ENCODE assay signal across 10 cellular contexts in the genomic region with DNA sequence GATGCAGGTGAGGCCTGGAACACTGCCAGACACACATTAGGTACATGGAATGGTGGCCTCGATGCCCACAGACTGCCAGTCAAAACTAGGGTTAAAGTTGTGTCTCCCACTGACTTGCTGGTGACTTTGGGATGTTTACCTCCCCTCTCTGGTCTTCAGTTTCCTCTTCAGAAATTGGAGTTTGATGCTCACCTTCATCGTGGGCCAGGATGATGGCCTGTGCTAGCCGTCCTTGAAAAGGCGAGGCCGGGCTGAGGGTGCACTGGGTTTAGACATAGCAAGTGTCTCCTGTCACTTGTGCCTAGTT. TPM values are rescaled to one million over a fixed set of nuclear protein-coding genes. Genes with fewer than 3 reads are reported as not detected.
A peak's percentile ranks its signal among the peaks of the same experiment; 100 is the strongest.
DNase-seq lines count a peak whose midpoint lies in the region; ATAC-seq and TF ChIP-seq lines count a peak whose summit lies in the region.
"Had no signal": no experiment of that assay in that cellular context is flagged by ENCODE, and none has a peak within 500 bp of the region (broad histone marks: within the 10 kb centered on the region; RNA-seq: fewer than 3 reads in every experiment).

No MANE protein-coding gene starts in this region.

- TF ChIP-seq POLR2A in spleen (IDR thresholded peaks at IDR 0.05) = no peak

- peak overlapping the region; percentile 81 for H3K27ac Mint-ChIP-seq in T-helper 1 cell treated with Interleukin-12 subunit alpha and Interleukin-12 subunit beta and Interleukin-4 antibody, amounts not matched to agents 30 μg/mL and 1 μg/mL, for 36 hours

- ATAC-seq in HG03108 (IDR thresholded peaks at IDR 0.05; ENCODE audit: unreplicated experiment) = no peak

- H3K27me3 ChIP-seq in WERI-Rb-1 (ENCODE audit: insufficient read depth, low read depth, severe bottlenecking) (no peaks in the 10 kb centered on the region), iPS DF 6.9 (ENCODE audit: control insufficient read depth, insufficient read depth, low read length) (no peaks in the 10 kb centered on the region), spleen (replicated peaks in 1 of 7) (peaks cover 0 to 87% (median 20%) of the 10 kb centered on the region in 7 donors)

- H3K27ac ChIP-seq in WERI-Rb-1 (no peak overlapping the region; the same call in 1 of the 2 replicates), iPS DF 6.9 (ENCODE audit: low read length) (no peak overlapping the region), spleen (peak overlapping the region in 1 of 8 donors; percentile 72)
- H3K27ac ChIP-seq: heart left ventricle had no signal

- no peaks in the 10 kb centered on the region for H3K36me3 Mint-ChIP-seq in T-helper 1 cell treated with Interleukin-12 subunit alpha and Interleukin-12 subunit beta and Interleukin-4 antibody, amounts not matched to agents 30 μg/mL and 1 μg/mL, for 36 hours (ENCODE audit: low read depth)

- H3K4me1 Mint-ChIP-seq in T-helper 1 cell treated with Interleukin-12 subunit alpha and Interleukin-12 subunit beta and Interleukin-4 antibody, amounts not matched to agents 30 μg/mL and 1 μg/mL, for 36 hours (ENCODE audit: low read depth) = peaks cover 6% of the 10 kb centered on the region

- DNase-seq in T-helper 1 cell (no peak), WERI-Rb-1 (no peak), iPS DF 6.9 (ENCODE audit: low read depth, low spot score) (no peak), spleen (no peak), COR-L47 (lab: John Stamatoyannopoulos, UW) (no peak), NCI-H2171 (lab: John Stamatoyannopoulos, UW) (no peak)

- WGBS in iPS DF 6.9 (ENCODE audit: insufficient coverage, insufficient read length) = no CpG with 5 or more reads among the region's 5 CpGs
- 77 to 88% (median 83%) methylated on average over 5 of the region's 5 CpGs for WGBS in spleen, 5 donors

- H3K4me3 Mint-ChIP-seq in T-helper 1 cell treated with Interleukin-12 subunit alpha and Interleukin-12 subunit beta and Interleukin-4 antibody, amounts not matched to agents 30 μg/mL and 1 μg/mL, for 36 hours = peak overlapping the region; percentile 85

- no peaks in the 10 kb centered on the region for H3K36me3 ChIP-seq in WERI-Rb-1
- no peaks in the 10 kb centered on the region for H3K36me3 ChIP-seq in iPS DF 6.9 (ENCODE audit: control insufficient read depth, insufficient read depth, low read length)
- no peaks in the 10 kb centered on the region for H3K36me3 ChIP-seq in spleen
- H3K36me3 ChIP-seq: heart left ventricle had no signal

- intact Hi-C loops in spleen (cut with DNase I; ENCODE audit: low total_unique reads) = no loop called here

- H3K9me3 ChIP-seq in WERI-Rb-1 (ENCODE audit: severe bottlenecking) (no peaks in the 10 kb centered on the region), iPS DF 6.9 (ENCODE audit: control insufficient read depth, insufficient read depth, low read length) (no peaks in the 10 kb centered on the region), spleen (no peaks in the 10 kb centered on the region)
- H3K9me3 ChIP-seq: heart left ventricle had no signal

- TF ChIP-seq CTCF in WERI-Rb-1 (IDR thresholded peaks at IDR 0.05; ENCODE audit: low read depth, low read length) (no peak), spleen (IDR thresholded peaks at IDR 0.05 in 8 of 11, conservative IDR thresholded peaks at IDR 0.05 in 3 of 11) (no peak)

- H3K27me3 Mint-ChIP-seq in T-helper 1 cell treated with Interleukin-12 subunit alpha and Interleukin-12 subunit beta and Interleukin-4 antibody, amounts not matched to agents 30 μg/mL and 1 μg/mL, for 36 hours (ENCODE audit: low read depth) = peaks cover 53% of the 10 kb centered on the region

- no peaks in the 10 kb centered on the region for H3K9me3 Mint-ChIP-seq in T-helper 1 cell treated with Interleukin-12 subunit alpha and Interleukin-12 subunit beta and Interleukin-4 antibody, amounts not matched to agents 30 μg/mL and 1 μg/mL, for 36 hours

- H3K4me1 ChIP-seq in iPS DF 6.9 (ENCODE audit: control insufficient read depth, insufficient read depth, low read length) (peaks cover 2% of the 10 kb centered on the region; the same call in 1 of the 2 replicates), spleen (peaks cover 0 to 15% (median 12%) of the 10 kb centered on the region in 6 donors)

- peak overlapping the region; percentile 60 for H3K4me3 ChIP-seq in WERI-Rb-1 (ENCODE audit: low read depth, low read length)
- H3K4me3 ChIP-seq in iPS DF 6.9 (ENCODE audit: low read length) = peak overlapping the region; percentile 89; the same call in 1 of the 2 replicates
- peak overlapping the region in 7 of 8 donors; percentile 44 to 77 (median 54) for H3K4me3 ChIP-seq in spleen

RNA-seq across cellular contexts. Expression of a gene that starts 49.0 kb away (rescaled TPM):
- total RNA-seq in spleen = not detected
- under 1 TPM; 0.02 to 0.04 (median 0.03) TPM for polyA plus RNA-seq in spleen
- total RNA-seq: A172, heart left ventricle had no signal
- polyA plus RNA-seq: heart left ventricle had no signal
